Comparison of ENCODE assay signal across 14 cellular contexts in the genomic region with DNA sequence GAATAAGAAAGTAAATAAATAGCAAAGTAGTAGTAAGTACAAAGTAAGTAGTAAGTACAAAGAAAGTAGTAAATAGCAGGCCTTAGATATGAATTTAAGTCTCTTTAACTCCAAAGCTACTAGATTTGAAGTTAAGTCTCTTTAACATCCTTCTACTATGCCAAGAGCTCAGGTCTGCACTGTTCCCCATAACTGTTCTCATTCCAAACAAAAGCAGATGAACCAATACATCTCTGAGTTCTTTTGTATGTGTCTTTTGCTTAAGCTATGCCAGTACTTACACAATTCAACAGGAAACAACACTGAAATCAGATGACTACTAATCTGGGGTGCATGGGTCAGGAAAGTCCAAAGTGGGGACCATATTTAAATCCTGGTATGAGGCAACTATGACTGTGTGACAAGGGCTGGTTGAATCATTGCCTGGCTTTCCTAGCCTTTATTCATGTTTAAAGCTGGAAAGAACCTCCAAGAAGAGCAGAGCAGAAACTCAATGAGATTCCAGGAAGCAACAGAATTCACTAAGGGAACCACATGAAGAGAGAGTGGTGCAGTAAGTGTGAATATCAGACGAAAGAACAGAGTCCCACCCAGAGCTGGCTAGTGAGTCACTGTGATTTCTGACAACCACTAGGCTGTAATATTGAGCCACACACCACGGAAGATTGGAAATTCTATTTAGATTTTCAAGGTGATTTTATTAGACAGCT. TPM values are rescaled to one million over a fixed set of nuclear protein-coding genes. Genes with fewer than 3 reads are reported as not detected.
DNase-seq lines count a peak whose midpoint lies in the region; ATAC-seq and TF ChIP-seq lines count a peak whose summit lies in the region.
"Had no signal": no experiment of that assay in that cellular context is flagged by ENCODE, and none has a peak within 500 bp of the region (broad histone marks: within the 10 kb centered on the region; RNA-seq: fewer than 3 reads in every experiment).

No MANE protein-coding gene starts in this region.

- H3K4me3 Mint-ChIP-seq in stimulated activated effector memory CD8-positive, alpha-beta T cell treated with anti-CD3 and anti-CD28 coated beads, Interleukin-12 subunit alpha, Interleukin-12 subunit beta, amount 100 ng/mL, for 72 hours, result no peak overlapping the region
- H3K4me3 Mint-ChIP-seq in GM23338, result no peak overlapping the region
- H3K4me3 Mint-ChIP-seq: activated T-cell treated with anti-CD3 and anti-CD28 coated beads, Interleukin-2, amount 50 U/mL, for 72 hours had no signal

- H3K27ac ChIP-seq in body of pancreas (no peak overlapping the region), GM23338 (ENCODE audit: low read depth) (no peak overlapping the region), caudate nucleus (ENCODE audit: low read depth, low read length) (no peak overlapping the region)
- H3K27ac ChIP-seq: colonic mucosa, stomach had no signal

- H3K9me2 ChIP-seq in GM23338 (ENCODE audit: insufficient read depth), result no peaks in the 10 kb centered on the region

- no peaks in the 10 kb centered on the region for H3K79me2 ChIP-seq in GM23338 (replicated peaks; ENCODE audit: insufficient read depth)

- H3F3A ChIP-seq in GM23338 (replicated peaks; ENCODE audit: low read depth), result no peaks in the 10 kb centered on the region

- H3K27me3 ChIP-seq in body of pancreas (no peaks in the 10 kb centered on the region), GM23338 (ENCODE audit: insufficient read depth) (no peaks in the 10 kb centered on the region)
- H3K27me3 ChIP-seq: colonic mucosa, stomach had no signal

- TF ChIP-seq POLR2A in body of pancreas (IDR thresholded peaks at IDR 0.05), result no peak

- H3K36me3 ChIP-seq in body of pancreas (replicated peaks in 1 of 2; ENCODE audit: insufficient read depth in 1 of 2, low read depth in 2 of 2) (no peaks in the 10 kb centered on the region), GM23338 (ENCODE audit: insufficient read depth) (no peaks in the 10 kb centered on the region)
- H3K36me3 ChIP-seq: colonic mucosa, stomach had no signal

- TF ChIP-seq CTCF in fibroblast of pulmonary artery (IDR thresholded peaks at IDR 0.05; ENCODE audit: low read length, missing control alignments) (peak; percentile 36), body of pancreas (IDR thresholded peaks at IDR 0.05) (no peak), GM23338 (conservative IDR thresholded peaks at IDR 0.05; ENCODE audit: low read depth in 2 of 2) (0 out of 4 replicates have a peak, but pooled peaks of 1 of the 2 experiments have one; percentile 20)

- H3K27me3 Mint-ChIP-seq in GM23338 (ENCODE audit: insufficient read depth, low read depth, poor library complexity), result no peaks in the 10 kb centered on the region

- no peaks in the 10 kb centered on the region for H4K20me1 ChIP-seq in GM23338 (replicated peaks; ENCODE audit: insufficient read depth)

- no peaks in the 10 kb centered on the region for H3K36me3 Mint-ChIP-seq in stimulated activated effector memory CD8-positive, alpha-beta T cell treated with anti-CD3 and anti-CD28 coated beads, Interleukin-12 subunit alpha, Interleukin-12 subunit beta, amount 100 ng/mL, for 72 hours
- no peaks in the 10 kb centered on the region for H3K36me3 Mint-ChIP-seq in GM23338 (ENCODE audit: low read depth)

- ATAC-seq in SK-N-SH treated with all-trans-retinoic acid at 6 μM for 48 hours (peak; percentile 58), body of pancreas (no peak), GM23338 (no peak)
- peak; percentile 54 for ATAC-seq in stimulated activated effector memory CD8-positive, alpha-beta T cell treated with anti-CD3 and anti-CD28 coated beads, Interleukin-12 subunit alpha, Interleukin-12 subunit beta, amount 100 ng/mL, for 72 hours

- H3K27ac Mint-ChIP-seq in stimulated activated effector memory CD8-positive, alpha-beta T cell treated with anti-CD3 and anti-CD28 coated beads, Interleukin-12 subunit alpha, Interleukin-12 subunit beta, amount 100 ng/mL, for 72 hours, result no peak overlapping the region
- H3K27ac Mint-ChIP-seq in GM23338, result no peak overlapping the region
- H3K27ac Mint-ChIP-seq: activated T-cell treated with anti-CD3 and anti-CD28 coated beads, Interleukin-2, amount 50 U/mL, for 72 hours had no signal

- no peak overlapping the region for H3K4me3 ChIP-seq in fibroblast of pulmonary artery (replicated peaks; ENCODE audit: low read depth, low read length)
- no peak overlapping the region for H3K4me3 ChIP-seq in body of pancreas
- H3K4me3 ChIP-seq in GM23338, result no peak overlapping the region
- H3K4me3 ChIP-seq: colonic mucosa, stomach had no signal

- H3K9me3 Mint-ChIP-seq in stimulated activated effector memory CD8-positive, alpha-beta T cell treated with anti-CD3 and anti-CD28 coated beads, Interleukin-12 subunit alpha, Interleukin-12 subunit beta, amount 100 ng/mL, for 72 hours, result no peaks in the 10 kb centered on the region
- H3K9me3 Mint-ChIP-seq in GM23338, result no peaks in the 10 kb centered on the region
- H3K9me3 Mint-ChIP-seq: activated T-cell treated with anti-CD3 and anti-CD28 coated beads, Interleukin-2, amount 50 U/mL, for 72 hours had no signal

- DNase-seq in NCI-H748 (lab: John Stamatoyannopoulos, UW; ENCODE audit: unreplicated experiment) (peak; percentile 4), NCI-H748 treated with DMSO at 0.1 percent for 48 hours (lab: John Stamatoyannopoulos, UW) (no peak), fibroblast of pulmonary artery (ENCODE audit: low read depth) (peak; percentile 82), body of pancreas (no peak), GM23338 (ENCODE audit: low spot score) (no peak), caudate nucleus (lab: John Stamatoyannopoulos, UW) (no peak)
- no peak for DNase-seq in stimulated activated effector memory CD8-positive, alpha-beta T cell treated with anti-CD3 and anti-CD28 coated beads, Interleukin-12 subunit alpha, Interleukin-12 subunit beta, amount 100 ng/mL, for 72 hours (ENCODE audit: low spot score in 2 of 2)
- DNase-seq: 8988T; activated T-cell treated with anti-CD3 and anti-CD28 coated beads, Interleukin-2, amount 50 U/mL, for 72 hours; colonic mucosa; NCI-H1694 treated with DMSO at 0.1 percent for 48 hours; OCI-M1; stomach had no signal

- no peak overlapping the region for H3K4me2 ChIP-seq in GM23338

- H3K4me1 Mint-ChIP-seq in stimulated activated effector memory CD8-positive, alpha-beta T cell treated with anti-CD3 and anti-CD28 coated beads, Interleukin-12 subunit alpha, Interleukin-12 subunit beta, amount 100 ng/mL, for 72 hours, result no peaks in the 10 kb centered on the region
- peaks cover 4% of the 10 kb centered on the region; the same call in 2 of the 3 replicates for H3K4me1 Mint-ChIP-seq in GM23338

- H3K9me3 ChIP-seq in body of pancreas, result no peaks in the 10 kb centered on the region
- H3K9me3 ChIP-seq: colonic mucosa, stomach had no signal

- H3K4me1 ChIP-seq in body of pancreas (no peaks in the 10 kb centered on the region), GM23338 (ENCODE audit: insufficient read depth) (0 out of 2 replicates have a peak, but pooled peaks cover 7% of the 10 kb centered on the region)
- H3K4me1 ChIP-seq: colonic mucosa had no signal

- WGBS in body of pancreas, 2 donors, result 81 to 84% methylated on average over 2 of the region's 2 CpGs

- no peak overlapping the region for H2AFZ ChIP-seq in GM23338

- intact Hi-C loops in body of pancreas (cut with DNase I), result no loop called here

TF ChIP-seq in SK-N-SH treated with all-trans-retinoic acid at 6 μM for 48 hours, 23 proteins besides CTCF, POLR2A, EP300 and RAD21 (continues in another document):
- TF ChIP-seq BACH2 (CRISPR knock-in tag; IDR thresholded peaks at IDR 0.05; ENCODE audit: borderline replicate concordance) (no peak), ARNTL (CRISPR knock-in tag; IDR thresholded peaks at IDR 0.05; ENCODE audit: borderline replicate concordance, low read depth) (no peak), ZFP30 (CRISPR knock-in tag; IDR thresholded peaks at IDR 0.05) (no peak), TCF4 (CRISPR knock-in tag; IDR thresholded peaks at IDR 0.05; ENCODE audit: borderline replicate concordance) (no peak), ISL1 (CRISPR knock-in tag; IDR thresholded peaks at IDR 0.05) (no peak), SNAI2 (CRISPR knock-in tag; IDR thresholded peaks at IDR 0.05) (no peak), ZNF70 (CRISPR knock-in tag; IDR thresholded peaks at IDR 0.05) (no peak)

TF ChIP-seq in GM23338, 12 proteins besides CTCF, POLR2A, EP300 and RAD21:
- TF ChIP-seq ZNF331 (CRISPR knock-in tag; IDR thresholded peaks at IDR 0.05; ENCODE audit: low read depth) (no peak), CREB1 (CRISPR knock-in tag; IDR thresholded peaks at IDR 0.05; ENCODE audit: low read depth) (no peak)
- TF ChIP-seq, protein P1, sequence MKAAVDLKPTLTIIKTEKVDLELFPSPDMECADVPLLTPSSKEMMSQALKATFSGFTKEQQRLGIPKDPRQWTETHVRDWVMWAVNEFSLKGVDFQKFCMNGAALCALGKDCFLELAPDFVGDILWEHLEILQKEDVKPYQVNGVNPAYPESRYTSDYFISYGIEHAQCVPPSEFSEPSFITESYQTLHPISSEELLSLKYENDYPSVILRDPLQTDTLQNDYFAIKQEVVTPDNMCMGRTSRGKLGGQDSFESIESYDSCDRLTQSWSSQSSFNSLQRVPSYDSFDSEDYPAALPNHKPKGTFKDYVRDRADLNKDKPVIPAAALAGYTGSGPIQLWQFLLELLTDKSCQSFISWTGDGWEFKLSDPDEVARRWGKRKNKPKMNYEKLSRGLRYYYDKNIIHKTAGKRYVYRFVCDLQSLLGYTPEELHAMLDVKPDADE (IDR thresholded peaks at IDR 0.05), result no peak

RNA-seq across cellular contexts. Expression of a gene that starts 51.0 kb away (rescaled TPM):
- total RNA-seq in body of pancreas, result 1 to 10 TPM in 1 of 2 donors, under 1 TPM in 1; 0.52 to 4.9 TPM
- 0.16 and 0.31 TPM in 2 replicates for total RNA-seq in GM23338 (2014; rRNA removed; shearing (Covaris generic))
- 0.05 and 0.07 TPM in 2 replicates for polyA plus RNA-seq in GM23338 (2016; fragmentation: Nextera tagmentation; extraction: Ambion mirVana)
- total RNA-seq: activated T-cell treated with anti-CD3 and anti-CD28 coated beads, Interleukin-2, amount 50 U/mL, for 72 hours had no signal

Comparison
In these comparisons a context has a peak if more than half of its experiments do, and no peak if none do; other contexts are left out.
1. DNase-seq: peak in NCI-H748 (single experiment) and fibroblast of pulmonary artery (single experiment); none in NCI-H748 treated with DMSO at 0.1 percent for 48 hours (single experiment), stimulated activated effector memory CD8-positive, alpha-beta T cell treated with anti-CD3 and anti-CD28 coated beads, Interleukin-12 subunit alpha, Interleukin-12 subunit beta, amount 100 ng/mL, for 72 hours (0 of 2), body of pancreas (0 of 4), GM23338 (single experiment) and caudate nucleus (0 of 61).
2. ATAC-seq: peak in SK-N-SH treated with all-trans-retinoic acid at 6 μM for 48 hours (single experiment) and stimulated activated effector memory CD8-positive, alpha-beta T cell treated with anti-CD3 and anti-CD28 coated beads, Interleukin-12 subunit alpha, Interleukin-12 subunit beta, amount 100 ng/mL, for 72 hours (single experiment); none in body of pancreas (single experiment) and GM23338 (single experiment).